Comparison of ENCODE assay signal across 18 cellular contexts in genomic region chr3:157045238-157045860, GRCh38.
DNase-seq lines count a peak whose midpoint lies in the region; ATAC-seq, FAIRE-seq and TF ChIP-seq lines count a peak whose summit lies in the region.
"Had no signal": no experiment of that assay in that cellular context is flagged by ENCODE, and none has a peak within 500 bp of the region (broad histone marks: within the 10 kb centered on the region; RNA-seq: fewer than 3 reads in every experiment).

No MANE protein-coding gene starts in this region.

- H3K4ac ChIP-seq in neuronal stem cell (ENCODE audit: low read length): no peak overlapping the region

- no peaks in the 10 kb centered on the region for H3K9me2 ChIP-seq in hepatocyte (replicated peaks; ENCODE audit: insufficient read depth)

- no peaks in the 10 kb centered on the region for H3K36me3 Mint-ChIP-seq in CD14-positive monocyte
- H3K36me3 Mint-ChIP-seq: activated CD8-positive, alpha-beta memory T cell treated with anti-CD3 and anti-CD28 coated beads, Interleukin-2, amount 10 ng/mL, durations not matched to agents 7 days and 5 days had no signal

- no peak overlapping the region for H3K14ac ChIP-seq in neuronal stem cell (ENCODE audit: low read length)

- H3K27ac ChIP-seq in hepatocyte (peak overlapping the region; percentile 6), neuronal stem cell (replicated peaks; ENCODE audit: low read length) (no peak overlapping the region), prostate gland (no peak overlapping the region)
- H3K27ac ChIP-seq: SJCRH30 had no signal

- H3K36me3 ChIP-seq in adipocyte (ENCODE audit: control insufficient read depth, insufficient read depth, low read length, severe bottlenecking) (no peaks in the 10 kb centered on the region), hepatocyte (replicated peaks; ENCODE audit: insufficient read depth, low read depth) (no peaks in the 10 kb centered on the region), neuronal stem cell (replicated peaks in 1 of 2; ENCODE audit: control insufficient read depth in 2 of 2, insufficient read depth in 2 of 2, low read length in 2 of 2) (no peaks in the 10 kb centered on the region), prostate gland (no peaks in the 10 kb centered on the region)
- H3K36me3 ChIP-seq: SJCRH30 had no signal

- FAIRE-seq in GM12891 (lab: Jason Lieb, UNC) (peak; percentile 45), urothelium cell line (lab: Jason Lieb, UNC) (no peak)
- FAIRE-seq: endothelial cell of umbilical vein had no signal

- no peak overlapping the region for H2BK120ac ChIP-seq in neuronal stem cell (ENCODE audit: low read depth, low read length)

- no peak overlapping the region for H4K8ac ChIP-seq in neuronal stem cell (ENCODE audit: low read depth, low read length)

- H3K27me3 ChIP-seq in adipocyte (replicated peaks; ENCODE audit: control insufficient read depth, insufficient read depth, low read length) (no peaks in the 10 kb centered on the region), hepatocyte (no peaks in the 10 kb centered on the region), neuronal stem cell (ENCODE audit: control insufficient read depth in 3 of 3, insufficient read depth in 3 of 3, low read depth in 1 of 3, low read length in 3 of 3) (no peaks in the 10 kb centered on the region), prostate gland (replicated peaks; ENCODE audit: insufficient read depth) (no peaks in the 10 kb centered on the region)
- H3K27me3 ChIP-seq: SJCRH30 had no signal

- no peak overlapping the region for H3K27ac Mint-ChIP-seq in CD14-positive monocyte
- H3K27ac Mint-ChIP-seq: activated CD8-positive, alpha-beta memory T cell treated with anti-CD3 and anti-CD28 coated beads, Interleukin-2, amount 10 ng/mL, durations not matched to agents 7 days and 5 days had no signal

- no peak overlapping the region for H2AK5ac ChIP-seq in neuronal stem cell (ENCODE audit: low read depth, low read length)

- peaks cover 0 to 2% (median 0%) of the 10 kb centered on the region in 7 donors for H3K9me3 Mint-ChIP-seq in CD14-positive monocyte

- 48% methylated on average over 12 of the region's 12 CpGs for WGBS in hepatocyte (ENCODE audit: low lambda C conversion rate, missing lambda C conversion rate)
- no CpG with 5 or more reads among the region's 12 CpGs for WGBS in neuronal stem cell (ENCODE audit: extremely low coverage in 2 of 2, insufficient read length in 2 of 2, insufficient replicate concordance in 1 of 2), 2 donors
- 66% methylated on average over 12 of the region's 12 CpGs for WGBS in prostate gland

- no peaks in the 10 kb centered on the region for H3K4me1 Mint-ChIP-seq in CD14-positive monocyte
- H3K4me1 Mint-ChIP-seq: activated CD8-positive, alpha-beta memory T cell treated with anti-CD3 and anti-CD28 coated beads, Interleukin-2, amount 10 ng/mL, durations not matched to agents 7 days and 5 days had no signal

- no peak overlapping the region for H4K91ac ChIP-seq in neuronal stem cell (ENCODE audit: low read depth, low read length, poor library complexity)

- no peak overlapping the region for H2BK15ac ChIP-seq in neuronal stem cell (ENCODE audit: low read length)

- H3K79me1 ChIP-seq in neuronal stem cell (ENCODE audit: low read depth, low read length): no peaks in the 10 kb centered on the region

- H4K20me1 ChIP-seq in hepatocyte (ENCODE audit: insufficient read depth, poor library complexity, severe bottlenecking): no peaks in the 10 kb centered on the region

- H3K23ac ChIP-seq in neuronal stem cell (ENCODE audit: low read depth, low read length, poor library complexity): no peak overlapping the region

- H3K9ac ChIP-seq in adipocyte (ENCODE audit: low read length) (no peak overlapping the region), neuronal stem cell (ENCODE audit: low read depth, low read length, poor library complexity) (no peak overlapping the region)

- no peak for TF ChIP-seq CTCF in hepatocyte (IDR thresholded peaks at IDR 0.05; ENCODE audit: poor library complexity)
- no peak for TF ChIP-seq CTCF in CD14-positive monocyte (IDR thresholded peaks at IDR 0.05)
- TF ChIP-seq CTCF in prostate gland (IDR thresholded peaks at IDR 0.05): no peak

- H3K4me3 ChIP-seq in adipocyte (ENCODE audit: low read length) (peak overlapping the region; percentile 68), hepatocyte (no peak overlapping the region), neuronal stem cell (ENCODE audit: low read length in 2 of 2) (no peak overlapping the region), prostate gland (no peak overlapping the region)
- H3K4me3 ChIP-seq: SJCRH30 had no signal

- H3K4me1 ChIP-seq in adipocyte (ENCODE audit: control insufficient read depth, insufficient read depth, low read length): no peaks in the 10 kb centered on the region
- H3K4me1 ChIP-seq in hepatocyte (ENCODE audit: insufficient read depth): no peaks in the 10 kb centered on the region
- peaks cover 0 to 2% of the 10 kb centered on the region in 2 donors for H3K4me1 ChIP-seq in neuronal stem cell (ENCODE audit: control insufficient read depth in 2 of 2, insufficient read depth in 1 of 2, low read depth in 1 of 2, low read length in 2 of 2)
- no peaks in the 10 kb centered on the region for H3K4me1 ChIP-seq in prostate gland (replicated peaks)
- H3K4me1 ChIP-seq: SJCRH30 had no signal

- H2AFZ ChIP-seq in hepatocyte (peak overlapping the region; percentile 10), neuronal stem cell (ENCODE audit: low read length) (no peak overlapping the region)

- intact Hi-C loops in CD14-positive monocyte (cut with micrococcal nuclease) (no loop called here), prostate gland (cut with DNase I) (no loop called here)

- no peak for TF ChIP-seq POLR2A in GM12891 (IDR thresholded peaks at IDR 0.05; ENCODE audit: low read depth, low read length)
- no peak for TF ChIP-seq POLR2A in prostate gland (IDR thresholded peaks at IDR 0.05)

- H3K9me3 ChIP-seq in adipocyte (ENCODE audit: control insufficient read depth, low read length) (no peaks in the 10 kb centered on the region), hepatocyte (ENCODE audit: low read depth) (no peaks in the 10 kb centered on the region), neuronal stem cell (replicated peaks in 1 of 2; ENCODE audit: control insufficient read depth in 2 of 2, insufficient read depth in 1 of 2, low read depth in 1 of 2, low read length in 2 of 2) (no peaks in the 10 kb centered on the region), prostate gland (no peaks in the 10 kb centered on the region)
- H3K9me3 ChIP-seq: SJCRH30 had no signal

- DNase-seq in GM12891 (ENCODE audit: insufficient read length, low spot score) (no peak), adipocyte (ENCODE audit: low read depth) (no peak), hepatocyte (ENCODE audit: low spot score) (peak; percentile 18), neuronal stem cell (ENCODE audit: low spot score) (no peak), CD14-positive monocyte (ENCODE audit: low spot score) (no peak), urothelium cell line (ENCODE audit: low spot score) (no peak), prostate gland (ENCODE audit: low spot score) (no peak)
- DNase-seq: activated CD4-positive, alpha-beta T cell treated with anti-CD3 and anti-CD28 coated beads for 1 hour; activated CD8-positive, alpha-beta memory T cell treated with anti-CD3 and anti-CD28 coated beads, Interleukin-2, amount 10 ng/mL, durations not matched to agents 7 days and 5 days; activated effector memory CD4-positive, alpha-beta T cell treated with Interleukin-2 at 50 U/mL for 16 hours; GOT3; kidney glomerular epithelial cell; NCI-H1417; stimulated activated naive CD4-positive, alpha-beta T cell treated with Interleukin-2 at 50 U/mL for 16 hours; T-helper 9 cell had no signal

- no peak overlapping the region for H2BK12ac ChIP-seq in neuronal stem cell (ENCODE audit: low read length)

- H3K4me2 ChIP-seq in hepatocyte: peak overlapping the region; percentile 65
- H3K4me2 ChIP-seq in neuronal stem cell (ENCODE audit: insufficient read depth, low read length, poor library complexity, severe bottlenecking): peak overlapping the region; percentile 21

- no peaks in the 10 kb centered on the region for H3K79me2 ChIP-seq in hepatocyte

- H2BK5ac ChIP-seq in neuronal stem cell (ENCODE audit: low read length): no peak overlapping the region

- peak overlapping the region; percentile 16 for H3K18ac ChIP-seq in neuronal stem cell (ENCODE audit: low read length)

- ATAC-seq in HG02840 (IDR thresholded peaks at IDR 0.05; ENCODE audit: low FRiP score, unreplicated experiment): no peak
- ATAC-seq: activated CD8-positive, alpha-beta memory T cell treated with anti-CD3 and anti-CD28 coated beads, Interleukin-2, amount 10 ng/mL, durations not matched to agents 7 days and 5 days had no signal

- no peak overlapping the region for H3K4me3 Mint-ChIP-seq in CD14-positive monocyte
- H3K4me3 Mint-ChIP-seq: activated CD8-positive, alpha-beta memory T cell treated with anti-CD3 and anti-CD28 coated beads, Interleukin-2, amount 10 ng/mL, durations not matched to agents 7 days and 5 days had no signal

- peaks cover 0 to 3% (median 0%) of the 10 kb centered on the region in 3 donors for H3K27me3 Mint-ChIP-seq in CD14-positive monocyte (ENCODE audit: low read depth in 3 of 3)

TF ChIP-seq in GM12891, 5 proteins besides CTCF, POLR2A, EP300 and RAD21:
- no peak for TF ChIP-seq POU2F2 (IDR thresholded peaks at IDR 0.05; ENCODE audit: low read depth, low read length)
- TF ChIP-seq SPI1 (IDR thresholded peaks at IDR 0.05; ENCODE audit: low read depth, low read length): no peak
- no peak for TF ChIP-seq POLR2AphosphoS5 (IDR thresholded peaks at IDR 0.05; ENCODE audit: low read depth, low read length)
- TF ChIP-seq PAX5 (IDR thresholded peaks at IDR 0.05; ENCODE audit: insufficient read depth, low read length, severe bottlenecking): no peak
- no peak for TF ChIP-seq TAF1 (IDR thresholded peaks at IDR 0.05; ENCODE audit: low read depth, low read length)
